20 cellular contexts compared by ENCODE assay signal in the genomic region with DNA sequence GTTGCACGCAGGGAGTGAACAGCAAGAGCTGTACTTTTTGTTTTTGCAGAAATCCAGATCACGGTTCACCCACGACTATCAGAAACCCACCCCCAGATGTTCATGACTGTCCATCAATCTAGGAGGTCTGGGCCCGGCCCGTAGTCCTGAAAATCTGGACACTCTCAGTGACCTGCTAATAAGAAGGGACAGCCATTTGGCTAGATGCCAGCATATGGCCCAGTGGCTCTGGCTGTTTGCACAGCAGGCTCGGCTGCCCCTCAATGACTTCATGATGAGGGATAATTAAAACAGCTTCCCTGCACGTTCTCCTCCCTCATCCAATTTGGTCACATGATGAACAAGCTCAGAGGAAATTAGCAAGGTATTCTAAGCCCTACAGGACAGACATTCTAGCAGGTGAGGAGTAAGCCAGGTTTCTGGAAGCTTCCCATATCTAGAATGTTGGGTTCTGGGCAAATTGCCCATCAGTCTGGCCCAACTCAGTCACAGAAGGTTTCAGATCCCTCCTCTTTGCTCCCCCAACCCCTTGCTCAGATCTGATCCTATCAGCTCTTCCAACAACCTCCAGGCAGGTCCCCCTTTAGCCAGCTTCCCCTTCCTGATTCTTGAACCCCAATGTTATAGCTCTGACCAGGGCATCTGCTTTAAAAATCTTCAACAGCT.
DNase-seq lines count a peak whose midpoint lies in the region; ATAC-seq and TF ChIP-seq lines count a peak whose summit lies in the region.
"Had no signal": no experiment of that assay in that cellular context is flagged by ENCODE, and none has a peak within 500 bp of the region (broad histone marks: within the 10 kb centered on the region; RNA-seq: fewer than 3 reads in every experiment).

No MANE protein-coding gene starts in this region.

- TF ChIP-seq CTCF in BE2C (IDR thresholded peaks at IDR 0.05; ENCODE audit: low read depth, low read length) (no peak), progenitor cell of endocrine pancreas (IDR thresholded peaks at IDR 0.05; ENCODE audit: unreplicated experiment) (no peak)

- H3K4me3 ChIP-seq in BE2C (ENCODE audit: low read depth, low read length), result no peak overlapping the region
- H3K4me3 ChIP-seq: ascending aorta; BLaER1 treated with 17β-estradiol and CSF1 and Interleukin-3, amounts not matched to agents 10 nM and 100 nM; left ventricle myocardium inferior; right lobe of liver had no signal

- H3K27ac Mint-ChIP-seq in progenitor cell of endocrine pancreas, result no peak overlapping the region
- H3K27ac Mint-ChIP-seq: activated CD4-positive, alpha-beta T cell treated with anti-CD3 and anti-CD28 coated beads for 36 hours had no signal

- H3K4me3 Mint-ChIP-seq in progenitor cell of endocrine pancreas (ENCODE audit: low read depth), result no peak overlapping the region
- H3K4me3 Mint-ChIP-seq: activated CD4-positive, alpha-beta T cell treated with anti-CD3 and anti-CD28 coated beads for 36 hours had no signal

- DNase-seq in BE2C (peak; percentile 80), NCI-H1417 treated with DMSO at 0.1 percent for 48 hours (lab: John Stamatoyannopoulos, UW) (peak; percentile 90), NCI-H345 (lab: John Stamatoyannopoulos, UW) (peak; percentile 85), T-helper 1 cell (no peak), progenitor cell of endocrine pancreas (ENCODE audit: low spot score, unreplicated experiment) (no peak)
- DNase-seq: activated CD4-positive, alpha-beta T cell treated with anti-CD3 and anti-CD28 coated beads for 36 hours; activated CD8-positive, alpha-beta memory T cell treated with anti-CD3 and anti-CD28 coated beads, Interleukin-2, amount 50 U/mL, for 48 hours; activated naive CD4-positive, alpha-beta T cell treated with Interleukin-2 at 50 U/mL for 16 hours; DMS 273 treated with DMSO at 0.1 percent for 48 hours; HCEC 1CT; left ventricle myocardium inferior; NCI-H1694; nucleus accumbens; right lobe of liver; stimulated activated CD4-positive, alpha-beta T cell treated with anti-CD3 and anti-CD28 coated beads, Interleukin-1b, Interleukin-23, amount 100 ng/mL, for 48 hours had no signal

- no peaks in the 10 kb centered on the region; the same call in 1 of the 2 replicates for H3K27me3 ChIP-seq in BE2C
- H3K27me3 ChIP-seq: ascending aorta; BLaER1 treated with 17β-estradiol and CSF1 and Interleukin-3, amounts not matched to agents 10 nM and 100 nM; right lobe of liver had no signal

- H3K36me3 Mint-ChIP-seq in progenitor cell of endocrine pancreas (ENCODE audit: insufficient read depth), result peaks cover under 1% of the 10 kb centered on the region

- no peak for ATAC-seq in SK-N-SH treated with all-trans-retinoic acid at 6 μM for 48 hours
- ATAC-seq in GM18502 (IDR thresholded peaks at IDR 0.05; ENCODE audit: poor library complexity, unreplicated experiment), result no peak
- no peak for ATAC-seq in GM18511 (IDR thresholded peaks at IDR 0.05; ENCODE audit: unreplicated experiment)
- ATAC-seq: activated CD4-positive, alpha-beta T cell treated with anti-CD3 and anti-CD28 coated beads for 36 hours had no signal

- H3K27me3 Mint-ChIP-seq in progenitor cell of endocrine pancreas, result no peaks in the 10 kb centered on the region

- no peaks in the 10 kb centered on the region; the same call in 1 of the 2 replicates for H3K9me3 ChIP-seq in BE2C
- H3K9me3 ChIP-seq: ascending aorta; BLaER1 treated with 17β-estradiol and CSF1 and Interleukin-3, amounts not matched to agents 10 nM and 100 nM; right lobe of liver had no signal

- no peaks in the 10 kb centered on the region for H3K36me3 ChIP-seq in BE2C
- H3K36me3 ChIP-seq: ascending aorta; BLaER1 treated with 17β-estradiol and CSF1 and Interleukin-3, amounts not matched to agents 10 nM and 100 nM; left ventricle myocardium inferior; right lobe of liver had no signal

- no peaks in the 10 kb centered on the region for H3K9me3 Mint-ChIP-seq in progenitor cell of endocrine pancreas (ENCODE audit: low read depth)

- no peaks in the 10 kb centered on the region for H3K4me1 Mint-ChIP-seq in progenitor cell of endocrine pancreas (ENCODE audit: low read depth)
- H3K4me1 Mint-ChIP-seq: activated CD4-positive, alpha-beta T cell treated with anti-CD3 and anti-CD28 coated beads for 36 hours had no signal

- peaks cover 15% of the 10 kb centered on the region for H3K4me1 ChIP-seq in BE2C
- H3K4me1 ChIP-seq: ascending aorta, left ventricle myocardium inferior, right lobe of liver had no signal

TF ChIP-seq in SK-N-SH treated with all-trans-retinoic acid at 6 μM for 48 hours, 23 proteins besides CTCF, POLR2A, EP300 and RAD21:
- TF ChIP-seq BACH2 (CRISPR knock-in tag; IDR thresholded peaks at IDR 0.05; ENCODE audit: borderline replicate concordance) (no peak), TCF4 (CRISPR knock-in tag; IDR thresholded peaks at IDR 0.05; ENCODE audit: borderline replicate concordance) (peak; percentile 46; the same call in 1 of the 2 replicates)

Comparison
In these comparisons a context has a peak if more than half of its experiments do, and no peak if none do; other contexts are left out.
1. DNase-seq: peak in BE2C (single experiment), NCI-H1417 treated with DMSO at 0.1 percent for 48 hours (single experiment) and NCI-H345 (single experiment); none in T-helper 1 cell (0 of 5) and progenitor cell of endocrine pancreas (single experiment).